ENCODE assay signal across 8 cellular contexts in genomic region chr4:107736924-107737448, GRCh38. TPM values are rescaled to one million over a fixed set of nuclear protein-coding genes. Genes with fewer than 3 reads are reported as not detected.
DNase-seq lines count a peak whose midpoint lies in the region; ATAC-seq and TF ChIP-seq lines count a peak whose summit lies in the region.

No MANE protein-coding gene starts in this region.

- ATAC-seq in GM21360 (IDR thresholded peaks at IDR 0.05; ENCODE audit: unreplicated experiment): peak; percentile 62
- peak; percentile 60 for ATAC-seq in HG03520 (IDR thresholded peaks at IDR 0.05; ENCODE audit: unreplicated experiment)
- peak; percentile 52 to 63 for ATAC-seq in activated naive CD4-positive, alpha-beta T cell treated with anti-CD3 and anti-CD28 coated beads, Interleukin-2, amount 50 U/mL, for 72 hours

- no peak overlapping the region for H3K27ac Mint-ChIP-seq in activated naive CD4-positive, alpha-beta T cell treated with anti-CD3 and anti-CD28 coated beads, Interleukin-2, amount 50 U/mL, for 72 hours

- H3K36me3 ChIP-seq in right atrium auricular region: no peaks in the 10 kb centered on the region

- no peaks in the 10 kb centered on the region for H3K36me3 Mint-ChIP-seq in activated naive CD4-positive, alpha-beta T cell treated with anti-CD3 and anti-CD28 coated beads, Interleukin-2, amount 50 U/mL, for 72 hours

- H3K4me1 ChIP-seq in right atrium auricular region: peaks cover 0 to 12% of the 10 kb centered on the region in 2 donors

- no peaks in the 10 kb centered on the region for H3K9me3 ChIP-seq in right atrium auricular region

- no peaks in the 10 kb centered on the region for H3K27me3 ChIP-seq in right atrium auricular region

- H3K4me3 ChIP-seq in right atrium auricular region: no peak overlapping the region

- H3K9me3 Mint-ChIP-seq in activated naive CD4-positive, alpha-beta T cell treated with anti-CD3 and anti-CD28 coated beads, Interleukin-2, amount 50 U/mL, for 72 hours: no peaks in the 10 kb centered on the region

- no peak overlapping the region for H3K27ac ChIP-seq in right atrium auricular region

- DNase-seq in ELF-1 (ENCODE audit: low read depth, low spot score) (peak; percentile 64), RPMI7951 (ENCODE audit: low read depth) (peak; percentile 56), right atrium auricular region (ENCODE audit: low spot score) (no peak), amniotic stem cell (lab: John Stamatoyannopoulos, UW) (no peak)
- DNase-seq in activated naive CD4-positive, alpha-beta T cell treated with anti-CD3 and anti-CD28 coated beads, Interleukin-2, amount 50 U/mL, for 72 hours (ENCODE audit: low spot score in 2 of 2): peak in 1 of 2 donors; percentile 49
- peak; percentile 13 for DNase-seq in stimulated activated CD4-positive, alpha-beta T cell treated with anti-CD3 and anti-CD28 coated beads, Interleukin-12 subunit alpha, Interleukin-12 subunit beta, amount 100 ng/mL, for 4 hours

- TF ChIP-seq CTCF in right atrium auricular region (IDR thresholded peaks at IDR 0.05): peak; percentile 65 to 80

RNA-seq across cellular contexts. Expression of gene PAPSS1, which starts 17.0 kb away (rescaled TPM):
- total RNA-seq in RPMI7951 (2014; rRNA removed; shearing (Covaris generic)): 46.7 and 52.1 TPM in 2 replicates
- total RNA-seq in activated naive CD4-positive, alpha-beta T cell treated with anti-CD3 and anti-CD28 coated beads, Interleukin-2, amount 50 U/mL, for 72 hours: 10 to 100 TPM; 35.8 to 46.5 TPM
- total RNA-seq in right atrium auricular region: 10 to 100 TPM; 10.5 to 14.3 TPM

Comparison
In these comparisons a context has a peak if more than half of its experiments do, and no peak if none do; other contexts are left out.
1. DNase-seq: peak in ELF-1 (single experiment), RPMI7951 (single experiment) and stimulated activated CD4-positive, alpha-beta T cell treated with anti-CD3 and anti-CD28 coated beads, Interleukin-12 subunit alpha, Interleukin-12 subunit beta, amount 100 ng/mL, for 4 hours (single experiment); none in right atrium auricular region (single experiment) and amniotic stem cell (single experiment).
2. Peak in every context shown above with its lines, with median percentiles within 50 percentile points of each other: ATAC-seq.